Comparison of ENCODE assay signal across 18 cellular contexts in the genomic region with DNA sequence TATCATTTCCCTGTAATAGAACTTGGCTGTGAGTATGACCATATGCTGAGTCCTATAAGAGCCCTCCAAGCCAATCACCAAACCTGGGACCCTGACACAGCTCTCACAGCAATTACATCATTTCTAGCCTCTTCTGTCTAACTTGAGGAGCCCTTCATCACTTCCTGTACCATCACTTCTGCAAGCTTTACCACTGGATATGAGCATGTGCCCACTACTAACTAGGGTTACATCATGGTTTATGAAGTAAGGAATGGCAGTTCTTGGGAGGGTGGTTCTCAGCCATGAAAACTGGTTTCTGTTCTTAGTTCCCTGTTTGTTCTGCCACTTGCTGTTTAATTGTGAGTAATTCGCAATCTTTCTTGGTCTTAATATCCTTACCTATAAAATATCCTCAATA. TPM values are rescaled to one million over a fixed set of nuclear protein-coding genes. Genes with fewer than 3 reads are reported as not detected.
DNase-seq lines count a peak whose midpoint lies in the region; ATAC-seq and TF ChIP-seq lines count a peak whose summit lies in the region.
"Had no signal": no experiment of that assay in that cellular context is flagged by ENCODE, and none has a peak within 500 bp of the region (broad histone marks: within the 10 kb centered on the region; RNA-seq: fewer than 3 reads in every experiment).

No MANE protein-coding gene starts in this region.

- H3K4me3 Mint-ChIP-seq in activated T-helper 17 cell treated with anti-CD3 and anti-CD28 coated beads, Interleukin-2, amount 50 U/mL, for 72 hours: no peak overlapping the region
- H3K4me3 Mint-ChIP-seq: CD4-positive, CD25-positive, alpha-beta regulatory T cell; HFFc6 had no signal

- no peaks in the 10 kb centered on the region for H3K36me3 Mint-ChIP-seq in activated T-helper 17 cell treated with anti-CD3 and anti-CD28 coated beads, Interleukin-2, amount 50 U/mL, for 72 hours (ENCODE audit: low read depth)
- H3K36me3 Mint-ChIP-seq: CD4-positive, CD25-positive, alpha-beta regulatory T cell had no signal

- no peaks in the 10 kb centered on the region for H3K4me1 Mint-ChIP-seq in activated T-helper 17 cell treated with anti-CD3 and anti-CD28 coated beads, Interleukin-2, amount 50 U/mL, for 72 hours
- H3K4me1 Mint-ChIP-seq: CD4-positive, CD25-positive, alpha-beta regulatory T cell had no signal

- H3K27me3 Mint-ChIP-seq in activated T-helper 17 cell treated with anti-CD3 and anti-CD28 coated beads, Interleukin-2, amount 50 U/mL, for 72 hours: peaks cover 10% of the 10 kb centered on the region

- 89 to 93% methylated on average over 1 of the region's 1 CpG for WGBS in lung, 2 donors

- no peak for TF ChIP-seq CTCF in lung (IDR thresholded peaks at IDR 0.05; ENCODE audit: control extremely low read depth, extremely low read depth)

- H3K27ac Mint-ChIP-seq in activated T-helper 17 cell treated with anti-CD3 and anti-CD28 coated beads, Interleukin-2, amount 50 U/mL, for 72 hours: no peak overlapping the region
- H3K27ac Mint-ChIP-seq: CD4-positive, CD25-positive, alpha-beta regulatory T cell; HFFc6 had no signal

- no peaks in the 10 kb centered on the region for H3K9me3 ChIP-seq in lung (ENCODE audit: control insufficient read depth in 2 of 2, insufficient read depth in 1 of 2, low read length in 1 of 2)
- H3K9me3 ChIP-seq: MG63 had no signal

- H3K27ac ChIP-seq in lung (ENCODE audit: low read depth in 1 of 2, low read length in 1 of 2): no peak overlapping the region

- H3K36me3 ChIP-seq in lung (ENCODE audit: control insufficient read depth in 2 of 2, insufficient read depth in 2 of 2, low read length in 2 of 2): no peaks in the 10 kb centered on the region
- H3K36me3 ChIP-seq: MG63 had no signal

- H3K9me3 Mint-ChIP-seq in activated T-helper 17 cell treated with anti-CD3 and anti-CD28 coated beads, Interleukin-2, amount 50 U/mL, for 72 hours: no peaks in the 10 kb centered on the region

- no peaks in the 10 kb centered on the region for H3K4me1 ChIP-seq in lung (ENCODE audit: control insufficient read depth in 2 of 2, insufficient read depth in 2 of 2, low read length in 2 of 2)

- H3K4me3 ChIP-seq in lung: no peak overlapping the region
- H3K4me3 ChIP-seq: MG63 had no signal

- peak; percentile 45 for ATAC-seq in lung (ENCODE audit: insufficient read depth, low FRiP score)
- no peak for ATAC-seq in activated T-helper 17 cell treated with anti-CD3 and anti-CD28 coated beads, Interleukin-2, amount 50 U/mL, for 72 hours (replicated peaks)

- DNase-seq in CD1c-positive myeloid dendritic cell (ENCODE audit: extremely low spot score) (peak; percentile 67), MV-4-11 (lab: John Stamatoyannopoulos, UW) (peak; percentile 93), SIG-M5 treated with dmso at 0.1 percent for 504 hours (lab: John Stamatoyannopoulos, UW; ENCODE audit: unreplicated experiment) (peak; percentile 77), lung (ENCODE audit: low spot score) (no peak), NCI-H2227 (lab: John Stamatoyannopoulos, UW; ENCODE audit: unreplicated experiment) (no peak), T-helper 1 cell (no peak)
- no peak for DNase-seq in stimulated activated CD4-positive, alpha-beta T cell treated with anti-CD3 and anti-CD28 coated beads, Interleukin-15, amount 100 ng/mL, for 24 hours
- DNase-seq: Calu3; CD4-positive, CD25-positive, alpha-beta regulatory T cell; DMS79 treated with DMSO at 0.1 percent for 48 hours; HFFc6; MG63; NCI-H1417 treated with DMSO at 0.1 percent for 48 hours; NCI-H2029 treated with DMSO at 0.1 percent for 48 hours; NCI-H226; NCI-H748 treated with DMSO at 0.1 percent for 48 hours; SHP77 treated with DMSO at 0.1 percent for 48 hours had no signal

- no peaks in the 10 kb centered on the region for H3K27me3 ChIP-seq in lung (ENCODE audit: control insufficient read depth, insufficient read depth)
- H3K27me3 ChIP-seq: MG63 had no signal

RNA-seq across cellular contexts. Expression of a gene that starts 31.0 kb away (rescaled TPM):
- 10 to 100 TPM; 37.3 to 64.0 TPM for total RNA-seq in lung
- polyA plus RNA-seq in lung: 10 to 100 TPM; 19.0 to 42.4 TPM
- total RNA-seq in activated T-helper 17 cell treated with anti-CD3 and anti-CD28 coated beads, Interleukin-2, amount 50 U/mL, for 72 hours: under 1 TPM; 0.09 to 0.13 TPM
- total RNA-seq: Calu3 had no signal
- polyA plus RNA-seq: CD4-positive, CD25-positive, alpha-beta regulatory T cell had no signal

Comparison
In these comparisons a context has a peak if more than half of its experiments do, and no peak if none do; other contexts are left out.
1. DNase-seq: peak in CD1c-positive myeloid dendritic cell (single experiment), MV-4-11 (single experiment) and SIG-M5 treated with dmso at 0.1 percent for 504 hours (single experiment); none in lung (single experiment), NCI-H2227 (single experiment), T-helper 1 cell (0 of 5) and stimulated activated CD4-positive, alpha-beta T cell treated with anti-CD3 and anti-CD28 coated beads, Interleukin-15, amount 100 ng/mL, for 24 hours (single experiment).
2. RNA of a gene that starts 31.0 kb away (total RNA-seq): 37.3 to 64.0 TPM in lung; 0.09 to 0.13 TPM in activated T-helper 17 cell treated with anti-CD3 and anti-CD28 coated beads, Interleukin-2, amount 50 U/mL, for 72 hours; every median in the first group is over 10 times any median in the second.